Comparison of ENCODE assay signal across 12 cellular contexts in genomic region chr3:78737988-78738387, GRCh38.
DNase-seq lines count a peak whose midpoint lies in the region; ATAC-seq lines count a peak whose summit lies in the region.
"Had no signal": no experiment of that assay in that cellular context is flagged by ENCODE, and none has a peak within 500 bp of the region (broad histone marks: within the 10 kb centered on the region; RNA-seq: fewer than 3 reads in every experiment).

No MANE protein-coding gene starts in this region.

- intact Hi-C loops in left ventricle myocardium superior (cut with micrococcal nuclease): no loop called here

- H3K36me3 ChIP-seq in ACC112 (ENCODE audit: insufficient read depth, low read length) (peaks cover 6% of the 10 kb centered on the region; the same call in 1 of the 2 replicates), adipocyte (ENCODE audit: control insufficient read depth, insufficient read depth, low read length, severe bottlenecking) (no peaks in the 10 kb centered on the region), MG63 (no peaks in the 10 kb centered on the region)

- H3K9me3 ChIP-seq in adipocyte (ENCODE audit: control insufficient read depth, low read length) (no peaks in the 10 kb centered on the region), MG63 (no peaks in the 10 kb centered on the region)

- DNase-seq in HT1080 (ENCODE audit: low read depth) (peak; percentile 78), adipocyte (ENCODE audit: low read depth) (no peak), left ventricle myocardium superior (no peak), MG63 (no peak), dermis blood vessel endothelial cell (no peak)
- no peak for DNase-seq in stimulated activated CD4-positive, alpha-beta T cell treated with anti-CD3 and anti-CD28 coated beads, Interleukin-12 subunit alpha, Interleukin-12 subunit beta, amount 100 ng/mL, for 4 hours
- DNase-seq: activated CD8-positive, alpha-beta memory T cell treated with anti-CD3 and anti-CD28 coated beads, Interleukin-2, amount 10 ng/mL, durations not matched to agents 7 days and 5 days; activated naive CD8-positive, alpha-beta T cell treated with anti-CD3 and anti-CD28 coated beads, Interleukin-2, amount 50 U/mL, for 24 hours; NCI-H1694; OCI-M1 had no signal

- ATAC-seq in left ventricle myocardium superior (peak; percentile 91), HG02623 (IDR thresholded peaks at IDR 0.05; ENCODE audit: unreplicated experiment) (no peak)
- ATAC-seq: activated CD8-positive, alpha-beta memory T cell treated with anti-CD3 and anti-CD28 coated beads, Interleukin-2, amount 10 ng/mL, durations not matched to agents 7 days and 5 days; activated naive CD8-positive, alpha-beta T cell treated with anti-CD3 and anti-CD28 coated beads, Interleukin-2, amount 50 U/mL, for 24 hours had no signal

- no peak overlapping the region for H3K9ac ChIP-seq in adipocyte (ENCODE audit: low read length)

- H3K27me3 ChIP-seq in ACC112 (ENCODE audit: insufficient read depth, low read length): no peaks in the 10 kb centered on the region
- no peaks in the 10 kb centered on the region for H3K27me3 ChIP-seq in adipocyte (replicated peaks; ENCODE audit: control insufficient read depth, insufficient read depth, low read length)
- H3K27me3 ChIP-seq in MG63: no peaks in the 10 kb centered on the region

- peak overlapping the region; percentile 95 for H3K27ac ChIP-seq in ACC112 (ENCODE audit: low read depth, low read length)

- H3K79me2 ChIP-seq in ACC112 (ENCODE audit: control insufficient read depth, insufficient read depth, low read length, unreplicated experiment): no peaks in the 10 kb centered on the region

- H3K4me1 ChIP-seq in ACC112 (ENCODE audit: control insufficient read depth, insufficient read depth, low read length, unreplicated experiment) (peaks cover 35% of the 10 kb centered on the region), adipocyte (ENCODE audit: control insufficient read depth, insufficient read depth, low read length) (peaks cover 27% of the 10 kb centered on the region)

- H3K4me3 ChIP-seq in ACC112 (ENCODE audit: low read depth, low read length): 0 out of 2 replicates have a peak overlapping the region, but pooled peaks have one; percentile 33
- peak overlapping the region; percentile 13 for H3K4me3 ChIP-seq in adipocyte (ENCODE audit: low read length)
- no peak overlapping the region for H3K4me3 ChIP-seq in MG63

- no peak overlapping the region for H2AFZ ChIP-seq in ACC112 (ENCODE audit: low read length, unreplicated experiment)
